ENCODE assay signal across 10 cellular contexts in the genomic region with DNA sequence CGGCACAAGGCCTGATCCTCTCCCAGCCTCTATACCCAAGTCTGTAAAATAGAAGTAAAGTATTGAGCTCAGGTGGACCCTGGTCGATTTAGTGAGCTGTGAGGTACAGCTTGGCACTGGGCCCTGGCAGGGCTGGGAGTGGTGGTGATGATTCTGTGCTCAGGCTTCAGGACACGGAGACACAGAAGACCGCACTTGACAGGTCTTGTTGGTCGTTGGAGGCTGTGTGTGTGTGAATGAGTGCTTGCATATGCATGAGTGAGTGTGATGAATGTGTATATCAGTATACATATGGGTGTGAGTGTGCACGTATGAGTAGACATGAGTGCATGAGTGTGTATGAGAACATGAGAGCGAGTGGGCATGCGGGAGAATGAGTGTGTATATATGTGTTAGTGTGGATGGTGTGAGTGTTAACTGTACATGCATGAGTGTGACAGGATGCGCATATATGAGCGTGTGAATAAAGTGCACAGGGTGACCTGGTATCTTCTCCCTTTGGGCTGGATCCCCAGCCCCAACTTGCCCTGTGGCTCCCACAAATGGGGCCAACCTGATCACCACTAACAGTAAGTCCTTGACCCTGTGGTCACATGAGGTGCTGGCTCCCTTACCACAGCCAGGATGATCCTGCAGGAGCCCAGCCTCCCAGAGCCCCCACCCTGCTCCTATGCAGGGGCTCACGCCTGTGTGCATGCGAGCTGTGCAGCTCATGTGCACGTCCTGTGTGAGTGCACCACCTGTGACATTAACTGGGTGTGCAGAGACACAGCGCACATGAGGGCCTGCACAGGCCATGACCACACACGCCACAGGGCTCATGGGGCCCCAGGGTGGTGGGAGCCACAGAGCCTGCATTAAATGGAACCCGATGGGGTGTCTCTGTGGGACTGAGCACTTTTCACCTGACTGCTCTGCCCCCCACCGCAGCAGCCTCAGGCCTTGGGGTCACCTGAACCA. TPM values are rescaled to one million over a fixed set of nuclear protein-coding genes. Genes with fewer than 3 reads are reported as not detected.
DNase-seq lines count a peak whose midpoint lies in the region; ATAC-seq and TF ChIP-seq lines count a peak whose summit lies in the region.
"Had no signal": no experiment of that assay in that cellular context is flagged by ENCODE, and none has a peak within 500 bp of the region (broad histone marks: within the 10 kb centered on the region; RNA-seq: fewer than 3 reads in every experiment).

No MANE protein-coding gene starts in this region.

- no peaks in the 10 kb centered on the region for H3K27me3 ChIP-seq in heart right ventricle
- H3K27me3 ChIP-seq in right cardiac atrium (ENCODE audit: control insufficient read depth, insufficient read depth) = no peaks in the 10 kb centered on the region
- no peaks in the 10 kb centered on the region for H3K27me3 ChIP-seq in mucosa of rectum (ENCODE audit: control insufficient read depth in 2 of 2, insufficient read depth in 2 of 2, low read length in 2 of 2)
- H3K27me3 ChIP-seq in vagina = no peaks in the 10 kb centered on the region
- H3K27me3 ChIP-seq in brain microvascular endothelial cell (replicated peaks) = no peaks in the 10 kb centered on the region

- WGBS in heart right ventricle, 2 donors = 81 to 83% methylated on average over 17 of the region's 17 CpGs
- 86% methylated on average over 17 of the region's 17 CpGs for WGBS in right cardiac atrium

- peak overlapping the region in 8 of 10 donors; percentile 38 to 71 (median 53) for H3K4me3 ChIP-seq in heart right ventricle
- H3K4me3 ChIP-seq in right cardiac atrium (ENCODE audit: low read length) = no peak overlapping the region
- H3K4me3 ChIP-seq in mucosa of rectum (ENCODE audit: low read length in 2 of 2) = peak overlapping the region; percentile 35 to 70
- peak overlapping the region; percentile 41 to 46 for H3K4me3 ChIP-seq in vagina
- no peak overlapping the region for H3K4me3 ChIP-seq in brain microvascular endothelial cell (ENCODE audit: low read depth, low read length)

- TF ChIP-seq CTCF in heart right ventricle (IDR thresholded peaks at IDR 0.05) (no peak), vagina (IDR thresholded peaks at IDR 0.05) (no peak), brain microvascular endothelial cell (IDR thresholded peaks at IDR 0.05; ENCODE audit: low read depth, low read length, missing control alignments) (no peak)

- TF ChIP-seq POLR2A in vagina (IDR thresholded peaks at IDR 0.05) = no peak

- peak overlapping the region in 1 of 2 donors; percentile 20 for H3K9ac ChIP-seq in mucosa of rectum (ENCODE audit: low read depth in 1 of 2, low read length in 2 of 2)

- intact Hi-C loops in heart right ventricle (cut with DNase I) = loop anchor here in 3 of 10 donors (2.0 to 10.0 kb wide), 2 partner anchors 49 kb away; no protein-coding TSS in a partner anchor
- intact Hi-C loops in right cardiac atrium (cut with DNase I) = loop anchor here in 1 of 4 donors (10.0 kb wide), 1 partner anchor 49 kb away; no protein-coding TSS in a partner anchor
- intact Hi-C loops in vagina (cut with DNase I) = no loop called here

- DNase-seq in heart right ventricle (no peak), right cardiac atrium (no peak), vagina (ENCODE audit: extremely low spot score in 2 of 2) (no peak), brain microvascular endothelial cell (no peak), AG08395 (ENCODE audit: low spot score) (no peak)
- DNase-seq in activated naive CD4-positive, alpha-beta T cell treated with anti-CD3 and anti-CD28 coated beads, Interleukin-2, amount 50 U/mL, for 72 hours (ENCODE audit: low spot score in 2 of 2) = no peak
- DNase-seq: left cardiac atrium, NCI-H82 had no signal

- H3K9me3 ChIP-seq in heart right ventricle (peaks cover 0 to 14% (median 0%) of the 10 kb centered on the region in 11 donors), right cardiac atrium (ENCODE audit: control insufficient read depth, low read length) (no peaks in the 10 kb centered on the region), mucosa of rectum (ENCODE audit: control insufficient read depth in 2 of 2, low read length in 2 of 2) (no peaks in the 10 kb centered on the region), vagina (no peaks in the 10 kb centered on the region)

- H3K4me1 ChIP-seq in heart right ventricle (peaks cover 30 to 92% (median 58%) of the 10 kb centered on the region in 9 donors), right cardiac atrium (ENCODE audit: control insufficient read depth, insufficient read depth, low read length) (peaks cover 14% of the 10 kb centered on the region), mucosa of rectum (ENCODE audit: control insufficient read depth in 2 of 2, insufficient read depth in 2 of 2, low read length in 2 of 2) (peaks cover 29 to 30% of the 10 kb centered on the region in 2 donors), vagina (peaks cover 61% of the 10 kb centered on the region)

- H3K36me3 Mint-ChIP-seq in activated naive CD4-positive, alpha-beta T cell treated with anti-CD3 and anti-CD28 coated beads, Interleukin-2, amount 50 U/mL, for 72 hours = peaks cover 19 to 51% of the 10 kb centered on the region in 2 donors

- ATAC-seq in heart right ventricle = no peak
- ATAC-seq in right cardiac atrium = no peak
- peak in 1 of 2 donors; percentile 23 for ATAC-seq in activated naive CD4-positive, alpha-beta T cell treated with anti-CD3 and anti-CD28 coated beads, Interleukin-2, amount 50 U/mL, for 72 hours
- no peak for ATAC-seq in HG03432 (IDR thresholded peaks at IDR 0.05; ENCODE audit: unreplicated experiment)

- in situ Hi-C loops in brain microvascular endothelial cell (cut with HindIII; ENCODE audit: low pct_ligation_motif_present, low sequenced_read_pairs) = no loop called here

- H3K27ac Mint-ChIP-seq in activated naive CD4-positive, alpha-beta T cell treated with anti-CD3 and anti-CD28 coated beads, Interleukin-2, amount 50 U/mL, for 72 hours = peak overlapping the region; percentile 87 to 94

- H3K27ac ChIP-seq in heart right ventricle (peak overlapping the region in 7 of 10 donors; percentile 71 to 95 (median 88)), right cardiac atrium (ENCODE audit: low read length) (no peak overlapping the region), mucosa of rectum (ENCODE audit: low read depth in 2 of 2, low read length in 2 of 2) (no peak overlapping the region), vagina (no peak overlapping the region), brain microvascular endothelial cell (no peak overlapping the region)

- H3K36me3 ChIP-seq in heart right ventricle (peaks cover 0 to 32% (median 0%) of the 10 kb centered on the region in 9 donors), mucosa of rectum (ENCODE audit: control insufficient read depth in 2 of 2, insufficient read depth in 2 of 2, low read length in 2 of 2) (no peaks in the 10 kb centered on the region), vagina (no peaks in the 10 kb centered on the region), brain microvascular endothelial cell (replicated peaks) (no peaks in the 10 kb centered on the region)

- no peaks in the 10 kb centered on the region for H3K9me3 Mint-ChIP-seq in activated naive CD4-positive, alpha-beta T cell treated with anti-CD3 and anti-CD28 coated beads, Interleukin-2, amount 50 U/mL, for 72 hours

RNA-seq across cellular contexts. Expression of a gene that starts 20.8 kb away (rescaled TPM):
- total RNA-seq in heart right ventricle (10 to 100 TPM; 10.4 to 36.9 (median 16.4) TPM), right cardiac atrium (10 to 100 TPM; 20.5 to 28.8 (median 26.3) TPM), vagina (102 TPM)
- polyA plus RNA-seq in heart right ventricle (10 to 100 TPM; 12.3 to 47.7 TPM), right cardiac atrium (21.7 TPM)
- total RNA-seq in activated naive CD4-positive, alpha-beta T cell treated with anti-CD3 and anti-CD28 coated beads, Interleukin-2, amount 50 U/mL, for 72 hours = 10 to 100 TPM; 56.6 to 77.6 TPM

RNA-seq across cellular contexts. Expression of a gene that starts 29.9 kb away (rescaled TPM):
- total RNA-seq in heart right ventricle = 100 to 1,000 TPM; 188 to 289 (median 214) TPM
- 100 to 1,000 TPM; 163 to 448 TPM for polyA plus RNA-seq in heart right ventricle
- total RNA-seq in right cardiac atrium = 100 to 1,000 TPM; 215 to 256 (median 236) TPM
- polyA plus RNA-seq in right cardiac atrium = 207 TPM
- total RNA-seq in activated naive CD4-positive, alpha-beta T cell treated with anti-CD3 and anti-CD28 coated beads, Interleukin-2, amount 50 U/mL, for 72 hours = 100 to 1,000 TPM; 216 to 239 TPM
- total RNA-seq in vagina = 228 TPM

RNA-seq across cellular contexts. Expression of a gene that starts 57.6 kb away (rescaled TPM):
- total RNA-seq in heart right ventricle (10 to 100 TPM; 12.6 to 33.7 (median 14.5) TPM), right cardiac atrium (10 to 100 TPM; 20.2 to 28.0 (median 24.6) TPM), vagina (57.0 TPM)
- polyA plus RNA-seq in heart right ventricle (10 to 100 TPM; 25.8 to 33.6 TPM), right cardiac atrium (24.9 TPM)
- total RNA-seq in activated naive CD4-positive, alpha-beta T cell treated with anti-CD3 and anti-CD28 coated beads, Interleukin-2, amount 50 U/mL, for 72 hours = 10 to 100 TPM; 48.9 to 75.5 TPM

Comparison
In these comparisons a context has a peak if more than half of its experiments do, and no peak if none do; other contexts are left out.
1. H3K27ac ChIP-seq: peak in heart right ventricle (7 of 10); none in right cardiac atrium (single experiment), mucosa of rectum (0 of 2), vagina (single experiment) and brain microvascular endothelial cell (single experiment).
2. H3K4me3 ChIP-seq: peak in heart right ventricle (8 of 10), mucosa of rectum (2 of 2) and vagina (2 of 2); none in right cardiac atrium (single experiment) and brain microvascular endothelial cell (single experiment).